Comparison of ENCODE assay signal across 1 cellular context in genomic region chr2:215850380-215850779, GRCh38.
TF ChIP-seq lines count a peak whose summit lies in the region.

No MANE protein-coding gene starts in this region.

TF ChIP-seq in SK-N-SH, 30 proteins besides CTCF, POLR2A, EP300 and RAD21 (continued from another document):
- TF ChIP-seq, protein P1, sequence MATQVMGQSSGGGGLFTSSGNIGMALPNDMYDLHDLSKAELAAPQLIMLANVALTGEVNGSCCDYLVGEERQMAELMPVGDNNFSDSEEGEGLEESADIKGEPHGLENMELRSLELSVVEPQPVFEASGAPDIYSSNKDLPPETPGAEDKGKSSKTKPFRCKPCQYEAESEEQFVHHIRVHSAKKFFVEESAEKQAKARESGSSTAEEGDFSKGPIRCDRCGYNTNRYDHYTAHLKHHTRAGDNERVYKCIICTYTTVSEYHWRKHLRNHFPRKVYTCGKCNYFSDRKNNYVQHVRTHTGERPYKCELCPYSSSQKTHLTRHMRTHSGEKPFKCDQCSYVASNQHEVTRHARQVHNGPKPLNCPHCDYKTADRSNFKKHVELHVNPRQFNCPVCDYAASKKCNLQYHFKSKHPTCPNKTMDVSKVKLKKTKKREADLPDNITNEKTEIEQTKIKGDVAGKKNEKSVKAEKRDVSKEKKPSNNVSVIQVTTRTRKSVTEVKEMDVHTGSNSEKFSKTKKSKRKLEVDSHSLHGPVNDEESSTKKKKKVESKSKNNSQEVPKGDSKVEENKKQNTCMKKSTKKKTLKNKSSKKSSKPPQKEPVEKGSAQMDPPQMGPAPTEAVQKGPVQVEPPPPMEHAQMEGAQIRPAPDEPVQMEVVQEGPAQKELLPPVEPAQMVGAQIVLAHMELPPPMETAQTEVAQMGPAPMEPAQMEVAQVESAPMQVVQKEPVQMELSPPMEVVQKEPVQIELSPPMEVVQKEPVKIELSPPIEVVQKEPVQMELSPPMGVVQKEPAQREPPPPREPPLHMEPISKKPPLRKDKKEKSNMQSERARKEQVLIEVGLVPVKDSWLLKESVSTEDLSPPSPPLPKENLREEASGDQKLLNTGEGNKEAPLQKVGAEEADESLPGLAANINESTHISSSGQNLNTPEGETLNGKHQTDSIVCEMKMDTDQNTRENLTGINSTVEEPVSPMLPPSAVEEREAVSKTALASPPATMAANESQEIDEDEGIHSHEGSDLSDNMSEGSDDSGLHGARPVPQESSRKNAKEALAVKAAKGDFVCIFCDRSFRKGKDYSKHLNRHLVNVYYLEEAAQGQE (IDR thresholded peaks at IDR 0.05; ENCODE audit: low read depth, low read length), result no peak
- no peak for TF ChIP-seq YY1 (IDR thresholded peaks at IDR 0.05; ENCODE audit: low read depth)
- TF ChIP-seq JUND (IDR thresholded peaks at IDR 0.05), result no peak
- no peak for TF ChIP-seq TCF12 (IDR thresholded peaks at IDR 0.05)
